In the genomic region with DNA sequence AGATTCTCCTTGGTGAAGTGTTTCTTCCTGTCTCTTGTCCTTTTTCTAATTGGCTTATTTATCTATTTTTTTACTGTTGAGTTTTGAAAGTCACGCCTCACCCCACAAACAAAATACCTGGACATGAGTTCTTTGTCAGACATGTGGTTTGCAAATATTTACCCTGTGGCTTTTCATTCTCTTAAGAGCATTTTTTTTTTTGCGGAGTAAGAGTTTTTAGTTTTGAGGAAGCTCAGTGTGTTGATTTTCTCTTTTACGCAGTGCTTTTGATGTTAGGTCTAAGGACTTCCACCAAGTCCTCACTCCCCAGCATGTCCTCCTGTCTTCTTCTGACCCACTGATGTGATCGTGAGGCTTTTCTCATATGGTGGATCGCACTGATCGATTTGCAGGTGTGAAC, we compare ENCODE assay signal across 1 cellular context.
A peak's percentile ranks its signal among the peaks of the same experiment; 100 is the strongest.
TF ChIP-seq lines count a peak whose summit lies in the region.

No MANE protein-coding gene starts in this region.

TF ChIP-seq in HepG2, 621 proteins besides CTCF, POLR2A, EP300 and RAD21:
- no peak for TF ChIP-seq TMF1 (CRISPR knock-in tag; IDR thresholded peaks at IDR 0.05; ENCODE audit: low read depth)
- no peak for TF ChIP-seq ZNF670 (CRISPR knock-in tag; IDR thresholded peaks at IDR 0.05; ENCODE audit: borderline replicate concordance)
- no peak for TF ChIP-seq MEIS1 (CRISPR knock-in tag; IDR thresholded peaks at IDR 0.05; ENCODE audit: borderline replicate concordance)
- no peak for TF ChIP-seq ISL2 (CRISPR knock-in tag; IDR thresholded peaks at IDR 0.05)
- no peak for TF ChIP-seq ZFAT (CRISPR knock-in tag; conservative IDR thresholded peaks at IDR 0.05)
- TF ChIP-seq HNRNPUL1 (IDR thresholded peaks at IDR 0.05; ENCODE audit: low read depth, low read length) = no peak
- 0 out of 2 replicates have a peak, but pooled peaks have one; percentile 10 for TF ChIP-seq MAFF (IDR thresholded peaks at IDR 0.05; ENCODE audit: low read depth, low read length)
- TF ChIP-seq, protein P1, sequence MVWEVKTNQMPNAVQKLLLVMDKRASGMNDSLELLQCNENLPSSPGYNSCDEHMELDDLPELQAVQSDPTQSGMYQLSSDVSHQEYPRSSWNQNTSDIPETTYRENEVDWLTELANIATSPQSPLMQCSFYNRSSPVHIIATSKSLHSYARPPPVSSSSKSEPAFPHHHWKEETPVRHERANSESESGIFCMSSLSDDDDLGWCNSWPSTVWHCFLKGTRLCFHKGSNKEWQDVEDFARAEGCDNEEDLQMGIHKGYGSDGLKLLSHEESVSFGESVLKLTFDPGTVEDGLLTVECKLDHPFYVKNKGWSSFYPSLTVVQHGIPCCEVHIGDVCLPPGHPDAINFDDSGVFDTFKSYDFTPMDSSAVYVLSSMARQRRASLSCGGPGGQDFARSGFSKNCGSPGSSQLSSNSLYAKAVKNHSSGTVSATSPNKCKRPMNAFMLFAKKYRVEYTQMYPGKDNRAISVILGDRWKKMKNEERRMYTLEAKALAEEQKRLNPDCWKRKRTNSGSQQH (CRISPR knock-in tag; IDR thresholded peaks at IDR 0.05; ENCODE audit: low read depth) = no peak
- no peak for TF ChIP-seq RARG (CRISPR knock-in tag; IDR thresholded peaks at IDR 0.05; ENCODE audit: low read depth)
- no peak for TF ChIP-seq ZSCAN30 (CRISPR knock-in tag; IDR thresholded peaks at IDR 0.05)
- no peak for TF ChIP-seq AGO1 (IDR thresholded peaks at IDR 0.05; ENCODE audit: low read depth, low read length, poor library complexity, severe bottlenecking)
- no peak for TF ChIP-seq ZMAT3 (CRISPR knock-in tag; conservative IDR thresholded peaks at IDR 0.05)
- no peak for TF ChIP-seq ATF7 (IDR thresholded peaks at IDR 0.05)
- TF ChIP-seq ATF7 (CRISPR knock-in tag; IDR thresholded peaks at IDR 0.05) = no peak
- TF ChIP-seq, protein P2, sequence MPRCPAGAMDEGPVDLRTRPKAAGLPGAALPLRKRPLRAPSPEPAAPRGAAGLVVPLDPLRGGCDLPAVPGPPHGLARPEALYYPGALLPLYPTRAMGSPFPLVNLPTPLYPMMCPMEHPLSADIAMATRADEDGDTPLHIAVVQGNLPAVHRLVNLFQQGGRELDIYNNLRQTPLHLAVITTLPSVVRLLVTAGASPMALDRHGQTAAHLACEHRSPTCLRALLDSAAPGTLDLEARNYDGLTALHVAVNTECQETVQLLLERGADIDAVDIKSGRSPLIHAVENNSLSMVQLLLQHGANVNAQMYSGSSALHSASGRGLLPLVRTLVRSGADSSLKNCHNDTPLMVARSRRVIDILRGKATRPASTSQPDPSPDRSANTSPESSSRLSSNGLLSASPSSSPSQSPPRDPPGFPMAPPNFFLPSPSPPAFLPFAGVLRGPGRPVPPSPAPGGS (CRISPR knock-in tag; IDR thresholded peaks at IDR 0.05) = no peak
- TF ChIP-seq SOX5 (CRISPR knock-in tag; IDR thresholded peaks at IDR 0.05; ENCODE audit: borderline replicate concordance) = peak; percentile 9; the same call in 1 of the 2 replicates
- TF ChIP-seq SUZ12 (IDR thresholded peaks at IDR 0.05; ENCODE audit: low read depth, low read length) = no peak
- TF ChIP-seq ZNF124 (CRISPR knock-in tag; IDR thresholded peaks at IDR 0.05) = no peak
- TF ChIP-seq ZNF317 (CRISPR knock-in tag; IDR thresholded peaks at IDR 0.05) = no peak
- TF ChIP-seq MAFK (conservative IDR thresholded peaks at IDR 0.05 in 1 of 2, IDR thresholded peaks at IDR 0.05 in 1 of 2; ENCODE audit: low read length in 2 of 2) = 0 out of 4 replicates have a peak, but pooled peaks of 1 of the 2 experiments have one; percentile 27
- no peak for TF ChIP-seq SSRP1 (CRISPR knock-in tag; IDR thresholded peaks at IDR 0.05)
- TF ChIP-seq, protein P3, sequence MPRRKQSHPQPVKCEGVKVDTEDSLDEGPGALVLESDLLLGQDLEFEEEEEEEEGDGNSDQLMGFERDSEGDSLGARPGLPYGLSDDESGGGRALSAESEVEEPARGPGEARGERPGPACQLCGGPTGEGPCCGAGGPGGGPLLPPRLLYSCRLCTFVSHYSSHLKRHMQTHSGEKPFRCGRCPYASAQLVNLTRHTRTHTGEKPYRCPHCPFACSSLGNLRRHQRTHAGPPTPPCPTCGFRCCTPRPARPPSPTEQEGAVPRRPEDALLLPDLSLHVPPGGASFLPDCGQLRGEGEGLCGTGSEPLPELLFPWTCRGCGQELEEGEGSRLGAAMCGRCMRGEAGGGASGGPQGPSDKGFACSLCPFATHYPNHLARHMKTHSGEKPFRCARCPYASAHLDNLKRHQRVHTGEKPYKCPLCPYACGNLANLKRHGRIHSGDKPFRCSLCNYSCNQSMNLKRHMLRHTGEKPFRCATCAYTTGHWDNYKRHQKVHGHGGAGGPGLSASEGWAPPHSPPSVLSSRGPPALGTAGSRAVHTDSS (CRISPR knock-in tag; conservative IDR thresholded peaks at IDR 0.05) = no peak
